Comparison of ENCODE assay signal across 10 cellular contexts in the genomic region with DNA sequence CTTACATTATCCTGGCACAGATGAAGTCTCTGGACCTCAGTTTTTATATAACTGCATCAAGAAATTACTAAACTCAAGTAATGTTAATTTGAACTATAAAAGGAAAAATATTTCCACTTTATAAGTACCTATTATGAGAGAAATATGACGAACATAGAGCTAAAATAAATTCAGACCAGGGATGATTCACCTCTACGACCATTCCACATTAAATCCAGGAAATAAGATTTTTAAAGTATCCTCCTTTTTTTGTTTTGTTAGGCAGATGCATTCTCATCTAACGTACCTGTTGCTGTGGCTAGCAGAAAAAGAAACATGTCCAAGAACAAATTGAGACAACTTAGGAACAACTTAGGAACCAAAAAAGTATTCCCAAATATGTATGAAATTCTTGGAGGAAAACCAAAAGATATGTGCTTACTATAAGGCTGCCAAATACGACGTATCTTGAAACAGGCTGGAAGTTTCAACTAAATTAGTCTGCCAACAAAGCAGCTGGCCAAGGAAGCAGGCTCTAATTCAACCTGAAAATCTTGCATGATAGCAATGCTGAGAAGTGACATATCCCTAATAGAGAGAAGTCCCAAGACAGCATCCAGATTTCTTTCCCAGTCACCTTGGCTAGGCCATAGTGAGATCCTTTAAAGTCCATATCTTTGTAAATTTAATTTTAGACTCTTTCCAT. TPM values are rescaled to one million over a fixed set of nuclear protein-coding genes. Genes with fewer than 3 reads are reported as not detected.
DNase-seq lines count a peak whose midpoint lies in the region; ATAC-seq and TF ChIP-seq lines count a peak whose summit lies in the region.
"Had no signal": no experiment of that assay in that cellular context is flagged by ENCODE, and none has a peak within 500 bp of the region (broad histone marks: within the 10 kb centered on the region; RNA-seq: fewer than 3 reads in every experiment).

No MANE protein-coding gene starts in this region.

- no peaks in the 10 kb centered on the region for H3K36me3 ChIP-seq in KMS-11 (ENCODE audit: insufficient read depth)
- H3K36me3 ChIP-seq in gastroesophageal sphincter = peaks cover 0 to 26% of the 10 kb centered on the region in 2 donors
- H3K36me3 ChIP-seq in skeletal muscle tissue (ENCODE audit: control insufficient read depth in 3 of 3, insufficient read depth in 3 of 3, low read length in 3 of 3) = peaks cover 12 to 21% (median 17%) of the 10 kb centered on the region in 3 donors

- TF ChIP-seq EP300 in gastroesophageal sphincter (IDR thresholded peaks at IDR 0.05) = no peak

- peak overlapping the region; percentile 39 to 79 for H3K27ac Mint-ChIP-seq in activated naive CD4-positive, alpha-beta T cell treated with anti-CD3 and anti-CD28 coated beads, Interleukin-2, amount 50 U/mL, for 72 hours

- H3K9me3 ChIP-seq in gastroesophageal sphincter = no peaks in the 10 kb centered on the region
- H3K9me3 ChIP-seq in skeletal muscle tissue (ENCODE audit: control insufficient read depth in 3 of 3, low read length in 3 of 3) = no peaks in the 10 kb centered on the region

- H3K36me3 Mint-ChIP-seq in activated naive CD4-positive, alpha-beta T cell treated with anti-CD3 and anti-CD28 coated beads, Interleukin-2, amount 50 U/mL, for 72 hours = peaks cover 20 to 31% of the 10 kb centered on the region in 2 donors

- 0 out of 2 replicates have a peak, but pooled peaks cover 3% of the 10 kb centered on the region for H4K20me1 ChIP-seq in KMS-11 (ENCODE audit: insufficient read depth)

- H3K4me3 ChIP-seq in KMS-11 (IDR thresholded peaks at IDR 0.05; ENCODE audit: insufficient read depth, low read depth, low read length) = no peak overlapping the region
- H3K4me3 ChIP-seq in gastroesophageal sphincter = no peak overlapping the region
- no peak overlapping the region for H3K4me3 ChIP-seq in skeletal muscle tissue (ENCODE audit: low read length in 3 of 3)

- H3K79me2 ChIP-seq in KMS-11 (ENCODE audit: insufficient read depth, low read depth) = peaks cover 86% of the 10 kb centered on the region

- no peak for DNase-seq in activated naive CD4-positive, alpha-beta T cell treated with anti-CD3 and anti-CD28 coated beads, Interleukin-2, amount 50 U/mL, for 72 hours (ENCODE audit: low spot score in 2 of 2)
- no peak for DNase-seq in AML-193 (lab: John Stamatoyannopoulos, UW)
- DNase-seq in NCI-H446 (lab: John Stamatoyannopoulos, UW) = no peak
- no peak for DNase-seq in NOMO-1 (lab: John Stamatoyannopoulos, UW; ENCODE audit: unreplicated experiment in 2 of 2)
- DNase-seq: activated CD8-positive, alpha-beta memory T cell treated with anti-CD3 and anti-CD28 coated beads, Interleukin-2, amount 50 U/mL, for 48 hours had no signal

- peaks cover 0 to 3% of the 10 kb centered on the region in 2 donors for H3K9me3 Mint-ChIP-seq in activated naive CD4-positive, alpha-beta T cell treated with anti-CD3 and anti-CD28 coated beads, Interleukin-2, amount 50 U/mL, for 72 hours
- H3K9me3 Mint-ChIP-seq: neural crest cell had no signal

- H3K9ac ChIP-seq in KMS-11 (peak overlapping the region; percentile 13; the same call in 1 of the 2 replicates), skeletal muscle tissue (ENCODE audit: low read depth in 1 of 3, low read length in 3 of 3) (peak overlapping the region in 2 of 3 donors; percentile 8 to 33)

- no peak for TF ChIP-seq CTCF in KMS-11 (conservative IDR thresholded peaks at IDR 0.05; ENCODE audit: low read depth, low read length)
- TF ChIP-seq CTCF in gastroesophageal sphincter (IDR thresholded peaks at IDR 0.05) = no peak

- WGBS in gastroesophageal sphincter (ENCODE audit: low coverage in 1 of 2), 2 donors = 3 to 9% methylated on average over 5 of the region's 5 CpGs

- H3K27me3 ChIP-seq in KMS-11 (ENCODE audit: insufficient read depth, low read depth) = no peaks in the 10 kb centered on the region
- H3K27me3 ChIP-seq in gastroesophageal sphincter = no peaks in the 10 kb centered on the region
- no peaks in the 10 kb centered on the region for H3K27me3 ChIP-seq in skeletal muscle tissue (ENCODE audit: control insufficient read depth in 3 of 3, insufficient read depth in 3 of 3, low read length in 3 of 3)

- H3K27ac ChIP-seq in KMS-11 (peak overlapping the region; percentile 64), gastroesophageal sphincter (peak overlapping the region; percentile 56 to 80 (median 65)), skeletal muscle tissue (ENCODE audit: low read depth, low read length) (no peak overlapping the region)

- H3K4me2 ChIP-seq in KMS-11 = peak overlapping the region; percentile 89

- peaks cover 65% of the 10 kb centered on the region for H3K4me1 ChIP-seq in KMS-11 (ENCODE audit: low read depth, poor library complexity, severe bottlenecking)
- peaks cover 0 to 61% (median 5%) of the 10 kb centered on the region in 3 donors for H3K4me1 ChIP-seq in gastroesophageal sphincter
- peaks cover 4 to 7% (median 5%) of the 10 kb centered on the region in 3 donors for H3K4me1 ChIP-seq in skeletal muscle tissue (ENCODE audit: control insufficient read depth in 3 of 3, insufficient read depth in 3 of 3, low read length in 3 of 3)

- TF ChIP-seq POLR2A in gastroesophageal sphincter (IDR thresholded peaks at IDR 0.05) = no peak

- ATAC-seq in activated naive CD4-positive, alpha-beta T cell treated with anti-CD3 and anti-CD28 coated beads, Interleukin-2, amount 50 U/mL, for 72 hours = no peak
- ATAC-seq in gastroesophageal sphincter = peak; percentile 47
- ATAC-seq: esophagus mucosa had no signal

- H2AFZ ChIP-seq in KMS-11 (ENCODE audit: low read depth) = no peak overlapping the region

RNA-seq across cellular contexts. Expression of gene SPTY2D1, which starts 15.7 kb away (rescaled TPM):
- total RNA-seq in activated naive CD4-positive, alpha-beta T cell treated with anti-CD3 and anti-CD28 coated beads, Interleukin-2, amount 50 U/mL, for 72 hours = 10 to 100 TPM; 15.5 to 30.5 TPM
- total RNA-seq in gastroesophageal sphincter (10 to 100 TPM; 16.3 to 30.1 (median 25.3) TPM), skeletal muscle tissue (13.6 TPM)

RNA-seq across cellular contexts. Expression of gene MISFA, which starts 18.9 kb away (rescaled TPM):
- 1 to 10 TPM in 1 of 2 donors, under 1 TPM in 1; 0.93 to 4.0 TPM for total RNA-seq in activated naive CD4-positive, alpha-beta T cell treated with anti-CD3 and anti-CD28 coated beads, Interleukin-2, amount 50 U/mL, for 72 hours
- total RNA-seq in gastroesophageal sphincter = 10 to 100 TPM in 2 of 4 donors, 1 to 10 TPM in 1, not detected in 1; 4.2 to 13.9 (median 10.4) TPM
- not detected for total RNA-seq in skeletal muscle tissue

RNA-seq across cellular contexts. Expression of gene UEVLD, which starts 29.9 kb away (rescaled TPM):
- 10 to 100 TPM; 11.3 to 17.8 TPM for total RNA-seq in activated naive CD4-positive, alpha-beta T cell treated with anti-CD3 and anti-CD28 coated beads, Interleukin-2, amount 50 U/mL, for 72 hours
- 10 to 100 TPM; 33.7 to 45.6 (median 38.9) TPM for total RNA-seq in gastroesophageal sphincter
- total RNA-seq in skeletal muscle tissue = 12.0 TPM
